In genomic region chr5:95631991-95632675, GRCh38 we compare ENCODE assay signal across 9 cellular contexts. TPM values are rescaled to one million over a fixed set of nuclear protein-coding genes. Genes with fewer than 3 reads are reported as not detected.
DNase-seq lines count a peak whose midpoint lies in the region; ATAC-seq, FAIRE-seq and TF ChIP-seq lines count a peak whose summit lies in the region.
"Had no signal": no experiment of that assay in that cellular context is flagged by ENCODE, and none has a peak within 500 bp of the region (broad histone marks: within the 10 kb centered on the region; RNA-seq: fewer than 3 reads in every experiment).

No MANE protein-coding gene starts in this region.

- H3K9me3 ChIP-seq in kidney (ENCODE audit: control insufficient read depth in 1 of 2, low read length in 2 of 2): no peaks in the 10 kb centered on the region

- H3K4me3 ChIP-seq in AG10803 (ENCODE audit: low read length) (no peak overlapping the region), epithelial cell of esophagus (ENCODE audit: low read length) (no peak overlapping the region), kidney (ENCODE audit: low read length in 2 of 2) (no peak overlapping the region)

- no peaks in the 10 kb centered on the region for H3K36me3 ChIP-seq in kidney (ENCODE audit: control insufficient read depth in 1 of 2, insufficient read depth in 2 of 2, low read length in 2 of 2)

- no peak for FAIRE-seq in kidney (lab: Jason Lieb, UNC)
- FAIRE-seq: islet of Langerhans had no signal

- DNase-seq in AG10803 (ENCODE audit: low read depth) (peak; percentile 44), epithelial cell of esophagus (ENCODE audit: low read depth) (peak; percentile 54), GM19238 (ENCODE audit: insufficient read length, low spot score) (no peak), kidney (no peak)
- DNase-seq in activated CD4-positive, alpha-beta T cell treated with anti-CD3 and anti-CD28 coated beads for 4 hours: peak; percentile 74 to 76
- DNase-seq in stimulated activated CD4-positive, alpha-beta T cell treated with anti-CD3 and anti-CD28 coated beads, Interleukin-4, amount 100 ng/mL, for 24 hours: peak; percentile 83

- ATAC-seq in GM19455 (IDR thresholded peaks at IDR 0.05; ENCODE audit: unreplicated experiment) (peak; percentile 81), HG03521 (IDR thresholded peaks at IDR 0.05; ENCODE audit: unreplicated experiment) (peak; percentile 90)

- TF ChIP-seq CTCF in AG10803 (conservative IDR thresholded peaks at IDR 0.05; ENCODE audit: low read length) (no peak), epithelial cell of esophagus (IDR thresholded peaks at IDR 0.05; ENCODE audit: insufficient read depth, low read depth, low read length, missing control alignments) (no peak), kidney (IDR thresholded peaks at IDR 0.05; ENCODE audit: borderline replicate concordance, extremely low read depth, insufficient read depth) (no peak)

- intact Hi-C loops in kidney (cut with DNase I): no loop called here

- H3K9ac ChIP-seq in kidney (ENCODE audit: low read length in 2 of 2): no peak overlapping the region

- no peak overlapping the region for H3K27ac ChIP-seq in kidney (ENCODE audit: low read depth in 2 of 2, low read length in 2 of 2)

- no peaks in the 10 kb centered on the region for H3K4me1 ChIP-seq in kidney (ENCODE audit: control insufficient read depth in 1 of 2, insufficient read depth in 1 of 2, low read depth in 1 of 2, low read length in 2 of 2)

RNA-seq across cellular contexts. Expression of gene GPR150, which starts 12.2 kb away (rescaled TPM):
- total RNA-seq in kidney: 0.16 TPM
- polyA plus RNA-seq in kidney (ENCODE audit: insufficient read depth, low read depth, low replicate concordance): 0.19 TPM

RNA-seq across cellular contexts. Expression of gene RFESD, which starts 14.4 kb away (rescaled TPM):
- total RNA-seq in kidney: 2.6 TPM
- 4.0 TPM for polyA plus RNA-seq in kidney (ENCODE audit: insufficient read depth, low read depth, low replicate concordance)

RNA-seq across cellular contexts. Expression of gene SPATA9, which starts 50.7 kb away (rescaled TPM):
- 1.0 TPM for total RNA-seq in kidney
- polyA plus RNA-seq in kidney (ENCODE audit: insufficient read depth, low read depth, low replicate concordance): 1.1 TPM

Comparison
In these comparisons a context has a peak if more than half of its experiments do, and no peak if none do; other contexts are left out.
1. DNase-seq: peak in AG10803 (single experiment), activated CD4-positive, alpha-beta T cell treated with anti-CD3 and anti-CD28 coated beads for 4 hours (2 of 2), epithelial cell of esophagus (single experiment) and stimulated activated CD4-positive, alpha-beta T cell treated with anti-CD3 and anti-CD28 coated beads, Interleukin-4, amount 100 ng/mL, for 24 hours (single experiment); none in GM19238 (single experiment) and kidney (single experiment).